ENCODE assay signal across 5 cellular contexts in genomic region chr2:36887095-36887494, GRCh38.
A peak's percentile ranks its signal among the peaks of the same experiment; 100 is the strongest.
DNase-seq lines count a peak whose midpoint lies in the region; ATAC-seq, FAIRE-seq and TF ChIP-seq lines count a peak whose summit lies in the region.
"Not testable (repeated sequence)": the region's sequence is repeated elsewhere in the genome, so short reads cannot be mapped to it uniquely, and the experiment has no call there.

No MANE protein-coding gene starts in this region.

- not testable (repeated sequence) for H3K27me3 Mint-ChIP-seq in HFFc6 (ENCODE audit: insufficient read depth); central memory CD8-positive, alpha-beta T cell

- H3K4me3 Mint-ChIP-seq in HFFc6; central memory CD8-positive, alpha-beta T cell: not testable (repeated sequence)

- not testable (repeated sequence) for H2BK15ac ChIP-seq in IMR-90 (ENCODE audit: low read depth, low read length)

- H3K36me3 ChIP-seq in HEK293 (ENCODE audit: control insufficient read depth in 2 of 2, insufficient read depth in 1 of 2, low read length in 2 of 2) (peaks cover 14 to 26% of the 10 kb centered on the region in 2 experiments), IMR-90 (ENCODE audit: control insufficient read depth, insufficient read depth, low read length) (peaks cover 10% of the 10 kb centered on the region)

- H3K23ac ChIP-seq in IMR-90 (ENCODE audit: low read depth, low read length), result not testable (repeated sequence)

- not testable (repeated sequence) for H3K9me3 Mint-ChIP-seq in HFFc6; central memory CD8-positive, alpha-beta T cell

- DNase-seq in A549 (ENCODE audit: low read depth in 1 of 2, low spot score in 1 of 2); HFFc6; IMR-90; central memory CD8-positive, alpha-beta T cell (ENCODE audit: low spot score in 2 of 2): not testable (repeated sequence)

- H3K36me3 Mint-ChIP-seq in HFFc6 (ENCODE audit: low read depth), result not testable (repeated sequence)
- peaks cover 33% of the 10 kb centered on the region for H3K36me3 Mint-ChIP-seq in central memory CD8-positive, alpha-beta T cell (ENCODE audit: insufficient read depth)

- not testable (repeated sequence) for BruUV-seq in IMR-90 (replicated peaks; lab: Mats Ljungman, UMichigan)

- not testable (repeated sequence) for H3K4me2 ChIP-seq in A549; IMR-90 (ENCODE audit: low read depth, low read length)

- H3K9ac ChIP-seq in IMR-90 (ENCODE audit: low read depth, low read length), result not testable (repeated sequence)

- not testable (repeated sequence) for TF ChIP-seq POLR2A in A549 (IDR thresholded peaks at IDR 0.05; ENCODE audit: low read length); IMR-90 (IDR thresholded peaks at IDR 0.05; ENCODE audit: low read depth, low read length)

- not testable (repeated sequence) for H3K9me1 ChIP-seq in IMR-90 (ENCODE audit: insufficient read depth, low read length)

- H2AK9ac ChIP-seq in IMR-90 (replicated peaks; ENCODE audit: low read depth, low read length, poor library complexity), result not testable (repeated sequence)

- POLR2A ChIA-PET in A549 (lab: Yijun Ruan, JAX); HEK293 (lab: Yijun Ruan, JAX); IMR-90 (lab: Charles Lee; ENCODE audit: unreplicated experiment): not testable (repeated sequence)

- H3K9me3 ChIP-seq in A549; HEK293 (ENCODE audit: control insufficient read depth, insufficient read depth, low read depth, low read length); IMR-90 (ENCODE audit: control insufficient read depth, insufficient read depth, low read length): not testable (repeated sequence)

- CTCF ChIA-PET in A549 (lab: Yijun Ruan, JAX); HEK293 (lab: Yijun Ruan, JAX); IMR-90 (lab: Yijun Ruan, JAX): not testable (repeated sequence)

- dilution Hi-C loops in IMR-90 (cut with HindIII; ENCODE audit: low sequenced_read_pairs, unreplicated experiment), result not testable (repeated sequence)

- not testable (repeated sequence) for H4K20me1 ChIP-seq in IMR-90 (ENCODE audit: insufficient read depth, low read length)

- H3K27ac Mint-ChIP-seq in HFFc6, result peak overlapping the region; percentile 53; the same call in 1 of the 2 replicates
- H3K27ac Mint-ChIP-seq in central memory CD8-positive, alpha-beta T cell (ENCODE audit: low read depth), result peak overlapping the region; percentile 68

- TF ChIP-seq RAD21 in A549 (conservative IDR thresholded peaks at IDR 0.05 in 1 of 2, IDR thresholded peaks at IDR 0.05 in 1 of 2); IMR-90 (IDR thresholded peaks at IDR 0.05; ENCODE audit: low read length): not testable (repeated sequence)

- H2BK5ac ChIP-seq in IMR-90 (ENCODE audit: low read depth, low read length, poor library complexity, severe bottlenecking), result not testable (repeated sequence)

- not testable (repeated sequence) for H2BK120ac ChIP-seq in IMR-90 (ENCODE audit: low read depth, low read length)

- not testable (repeated sequence) for FAIRE-seq in A549 (lab: Jason Lieb, UNC)

- peak overlapping the region; percentile 65; the same call in 1 of the 2 replicates for H2AK5ac ChIP-seq in IMR-90 (ENCODE audit: low read depth, low read length)

- H3K56ac ChIP-seq in IMR-90 (ENCODE audit: extremely low read depth, insufficient read depth, low read length), result not testable (repeated sequence)

- WGBS in A549 (ENCODE audit: missing lambda C conversion rate), result 95% methylated on average over 9 of the region's 9 CpGs
- WGBS in IMR-90 (ENCODE audit: extremely low coverage in 2 of 2, insufficient read length in 1 of 2), 2 experiments, result no CpG with 5 or more reads among the region's 9 CpGs

- H3K4me1 ChIP-seq in A549, result peaks cover 17% of the 10 kb centered on the region
- H3K4me1 ChIP-seq in HEK293 (ENCODE audit: control insufficient read depth, insufficient read depth, low read length); IMR-90 (ENCODE audit: control insufficient read depth, insufficient read depth, low read length): not testable (repeated sequence)

- not testable (repeated sequence) for TF ChIP-seq CTCF in A549 (IDR thresholded peaks at IDR 0.05); HEK293 (tag by site-specific recombination; IDR thresholded peaks at IDR 0.05); HFFc6 (IDR thresholded peaks at IDR 0.05); IMR-90 (conservative IDR thresholded peaks at IDR 0.05; ENCODE audit: low read depth, low read length)

- not testable (repeated sequence) for TF ChIP-seq EP300 in A549 (IDR thresholded peaks at IDR 0.05)

- H3K4ac ChIP-seq in IMR-90 (ENCODE audit: low read depth, low read length), result not testable (repeated sequence)

- not testable (repeated sequence) for H2BK20ac ChIP-seq in IMR-90 (ENCODE audit: low read depth, low read length)

- H2AFZ ChIP-seq in IMR-90 (replicated peaks; ENCODE audit: low read length, poor library complexity), result not testable (repeated sequence)

- H4K8ac ChIP-seq in IMR-90 (ENCODE audit: low read depth in 2 of 2, low read length in 2 of 2), result not testable (repeated sequence)

- not testable (repeated sequence) for H3K14ac ChIP-seq in IMR-90 (replicated peaks; ENCODE audit: low read depth, low read length)

- H4K91ac ChIP-seq in IMR-90 (ENCODE audit: insufficient read depth, low read depth, low read length), result not testable (repeated sequence)

- not testable (repeated sequence) for H3K27me3 ChIP-seq in IMR-90 (ENCODE audit: control insufficient read depth, insufficient read depth, low read length)

- ATAC-seq in A549; IMR-90 (ENCODE audit: low read depth); central memory CD8-positive, alpha-beta T cell (replicated peaks; ENCODE audit: extremely low read depth, poor library complexity, severe bottlenecking): not testable (repeated sequence)

- intact Hi-C loops in IMR-90 (cut with micrococcal nuclease), result not testable (repeated sequence)

- in situ Hi-C loops in IMR-90 (cut with MboI; ENCODE audit: low sequenced_read_pairs), result not testable (repeated sequence)

- not testable (repeated sequence) for H3K27ac ChIP-seq in A549; HEK293 (ENCODE audit: extremely low read depth, low read depth, low read length)
- peak overlapping the region; percentile 58 for H3K27ac ChIP-seq in IMR-90 (ENCODE audit: insufficient read depth, low read length)

- not testable (repeated sequence) for H3K4me3 ChIP-seq in A549; HEK293 (ENCODE audit: low read depth, low read length); IMR-90 (ENCODE audit: insufficient read depth, low read depth, low read length)

- H3K18ac ChIP-seq in IMR-90 (ENCODE audit: low read depth, low read length), result not testable (repeated sequence)

- peaks cover 42% of the 10 kb centered on the region for H3K4me1 Mint-ChIP-seq in HFFc6 (ENCODE audit: low read depth)
- H3K4me1 Mint-ChIP-seq in central memory CD8-positive, alpha-beta T cell, result not testable (repeated sequence)

- H4K5ac ChIP-seq in IMR-90 (ENCODE audit: low read depth, low read length), result not testable (repeated sequence)

- H3K79me1 ChIP-seq in IMR-90 (ENCODE audit: low read depth in 1 of 2, low read length in 2 of 2), result peaks cover 9 to 17% of the 10 kb centered on the region in 2 experiments

TF ChIP-seq in A549, 52 proteins besides CTCF, POLR2A, EP300 and RAD21:
- TF ChIP-seq ZC3H11A (IDR thresholded peaks at IDR 0.05), result peak; percentile 95

TF ChIP-seq in HEK293, 187 proteins besides CTCF, POLR2A, EP300 and RAD21 (continues in another document):
- peak; percentile 43; the same call in 1 of the 2 replicates for TF ChIP-seq ZXDB (tag by site-specific recombination; IDR thresholded peaks at IDR 0.05)
